Comparison of ENCODE assay signal across 8 cellular contexts in the genomic region with DNA sequence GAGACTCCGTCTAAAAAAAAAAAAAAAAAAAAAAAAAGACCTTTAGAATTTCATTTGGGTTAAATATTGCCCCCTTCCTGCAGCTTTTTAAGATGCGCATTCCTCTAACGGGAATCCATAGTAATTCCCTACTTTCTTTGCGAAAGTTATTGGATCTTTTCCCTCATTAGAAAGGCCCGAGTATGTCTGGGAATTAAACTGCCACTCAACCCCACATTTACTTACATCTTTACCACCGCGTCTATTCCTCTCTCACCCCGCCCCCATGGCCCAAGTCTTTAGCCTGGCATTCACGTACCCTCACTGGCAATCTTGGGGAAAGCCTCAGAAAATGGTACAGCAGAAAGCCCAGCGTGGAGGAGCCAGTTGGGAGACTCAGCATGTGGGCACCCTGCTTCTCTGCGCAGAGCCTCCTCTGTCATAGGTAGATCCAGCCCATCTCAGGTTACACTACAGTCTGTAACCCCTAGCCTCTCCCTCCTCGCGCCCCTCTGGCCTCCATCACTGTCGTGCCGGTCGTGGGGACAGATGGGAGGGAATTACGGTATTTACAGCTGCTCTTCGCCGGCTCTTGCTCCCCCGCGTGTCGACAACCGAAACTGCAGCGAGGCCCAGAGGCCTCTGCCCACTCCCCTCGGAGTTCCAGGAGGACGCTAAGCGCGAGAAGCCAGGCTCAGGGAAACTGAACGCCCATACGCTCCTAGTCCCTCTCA. TPM values are rescaled to one million over a fixed set of nuclear protein-coding genes. Genes with fewer than 3 reads are reported as not detected.
DNase-seq lines count a peak whose midpoint lies in the region; FAIRE-seq and TF ChIP-seq lines count a peak whose summit lies in the region.

No MANE protein-coding gene starts in this region.

- H3K9me3 ChIP-seq in BLaER1 treated with 17β-estradiol and CSF1 and Interleukin-3, amounts not matched to agents 10 nM and 100 nM (replicated peaks in 1 of 11), result peaks cover 11 to 15% (median 12%) of the 10 kb centered on the region in 11 experiments
- H3K9me3 ChIP-seq in SJCRH30 (replicated peaks), result peaks cover 8% of the 10 kb centered on the region
- H3K9me3 ChIP-seq in thymus (ENCODE audit: control insufficient read depth), result no peaks in the 10 kb centered on the region

- no peaks in the 10 kb centered on the region for H4K20me1 ChIP-seq in BLaER1 treated with 17β-estradiol and CSF1 and Interleukin-3, amounts not matched to agents 10 nM and 100 nM

- DNase-seq in HFF-Myc (ENCODE audit: extremely low read depth, low read depth) (no peak), SJCRH30 (peak; percentile 65 to 67), head of caudate nucleus (peak; percentile 63 to 93 (median 85)), occipital lobe (lab: John Stamatoyannopoulos, UW) (peak; percentile 72), H54 (ENCODE audit: insufficient read length, low spot score) (no peak)

- no peak for TF ChIP-seq POLR2A in H54 (IDR thresholded peaks at IDR 0.05; ENCODE audit: low read depth, low read length)

- 23% methylated on average over 30 of the region's 30 CpGs for WGBS in thymus

- peak overlapping the region; percentile 73 for H3K4me3 Mint-ChIP-seq in activated naive CD4-positive, alpha-beta T cell treated with anti-CD3 and anti-CD28 coated beads, Interleukin-2, amount 50 U/mL, for 24 hours

- peaks cover 0 to 9% (median 0%) of the 10 kb centered on the region in 11 experiments; a peak in 4 of 22 replicates for H3K36me3 ChIP-seq in BLaER1 treated with 17β-estradiol and CSF1 and Interleukin-3, amounts not matched to agents 10 nM and 100 nM
- H3K36me3 ChIP-seq in SJCRH30 (no peaks in the 10 kb centered on the region), thymus (ENCODE audit: control insufficient read depth, insufficient read depth) (no peaks in the 10 kb centered on the region)

- H3K27ac Mint-ChIP-seq in activated naive CD4-positive, alpha-beta T cell treated with anti-CD3 and anti-CD28 coated beads, Interleukin-2, amount 50 U/mL, for 24 hours, result no peak overlapping the region

- H3K9ac ChIP-seq in BLaER1 treated with 17β-estradiol and CSF1 and Interleukin-3, amounts not matched to agents 10 nM and 100 nM, result peak overlapping the region in 3 of 11 experiments; percentile 31 to 54 (median 45); a peak in 4 of 22 replicates

- H3K4me3 ChIP-seq in BLaER1 treated with 17β-estradiol and CSF1 and Interleukin-3, amounts not matched to agents 10 nM and 100 nM, result peak overlapping the region in 5 of 10 experiments; percentile 13 to 50 (median 25); a peak in 5 of 20 replicates
- no peak overlapping the region for H3K4me3 ChIP-seq in HFF-Myc (replicated peaks; ENCODE audit: low read depth, low read length)
- H3K4me3 ChIP-seq in SJCRH30, result peak overlapping the region; percentile 23
- peak overlapping the region; percentile 38 for H3K4me3 ChIP-seq in thymus (ENCODE audit: low read length)

- H3K4me1 ChIP-seq in BLaER1 treated with 17β-estradiol and CSF1 and Interleukin-3, amounts not matched to agents 10 nM and 100 nM, result peaks cover 4 to 45% (median 15%) of the 10 kb centered on the region in 10 experiments; a peak in 15 of 20 replicates
- peaks cover 7% of the 10 kb centered on the region for H3K4me1 ChIP-seq in SJCRH30
- H3K4me1 ChIP-seq in thymus (ENCODE audit: control insufficient read depth, insufficient read depth, low read length), result no peaks in the 10 kb centered on the region

- H3K4me2 ChIP-seq in BLaER1 treated with 17β-estradiol and CSF1 and Interleukin-3, amounts not matched to agents 10 nM and 100 nM, result peak overlapping the region; percentile 32 to 92 (median 71); a peak in 21 of 22 replicates

- peaks cover 3% of the 10 kb centered on the region for H3K36me3 Mint-ChIP-seq in activated naive CD4-positive, alpha-beta T cell treated with anti-CD3 and anti-CD28 coated beads, Interleukin-2, amount 50 U/mL, for 24 hours

- no peaks in the 10 kb centered on the region for H3K27me3 Mint-ChIP-seq in activated naive CD4-positive, alpha-beta T cell treated with anti-CD3 and anti-CD28 coated beads, Interleukin-2, amount 50 U/mL, for 24 hours

- peak; percentile 67 for TF ChIP-seq CTCF in HFF-Myc (IDR thresholded peaks at IDR 0.05; ENCODE audit: low read depth, low read length, missing control alignments)

- H3K4me1 Mint-ChIP-seq in activated naive CD4-positive, alpha-beta T cell treated with anti-CD3 and anti-CD28 coated beads, Interleukin-2, amount 50 U/mL, for 24 hours, result peaks cover 39% of the 10 kb centered on the region

- H3K27ac ChIP-seq in BLaER1 treated with 17β-estradiol and CSF1 and Interleukin-3, amounts not matched to agents 10 nM and 100 nM, result no peak overlapping the region; a peak in 1 of 22 replicates
- no peak overlapping the region for H3K27ac ChIP-seq in SJCRH30
- no peak overlapping the region for H3K27ac ChIP-seq in thymus (ENCODE audit: low read depth)

- intact Hi-C loops in head of caudate nucleus (cut with DNase I), result no loop called here

- FAIRE-seq in H54 (lab: Jason Lieb, UNC), result no peak

- H3K27me3 ChIP-seq in BLaER1 treated with 17β-estradiol and CSF1 and Interleukin-3, amounts not matched to agents 10 nM and 100 nM, result no peaks in the 10 kb centered on the region
- H3K27me3 ChIP-seq in SJCRH30 (no peaks in the 10 kb centered on the region), thymus (ENCODE audit: control insufficient read depth, insufficient read depth) (no peaks in the 10 kb centered on the region)

- H3K9me3 Mint-ChIP-seq in activated naive CD4-positive, alpha-beta T cell treated with anti-CD3 and anti-CD28 coated beads, Interleukin-2, amount 50 U/mL, for 24 hours, result no peaks in the 10 kb centered on the region

RNA-seq across cellular contexts. Expression of gene ANKDD1A, which starts 6.4 kb away (rescaled TPM):
- total RNA-seq in SJCRH30 (2014; rRNA removed; shearing (Covaris generic)), result 5.0 and 5.6 TPM in 2 replicates
- total RNA-seq in occipital lobe, result 15.6 TPM
- 3.6 TPM for polyA plus RNA-seq in thymus

Comparison
In these comparisons a context has a peak if more than half of its experiments do, and no peak if none do; other contexts are left out.
1. DNase-seq: peak in SJCRH30 (2 of 2), head of caudate nucleus (42 of 42) and occipital lobe (single experiment); none in HFF-Myc (single experiment) and H54 (single experiment).